18 cellular contexts compared by ENCODE assay signal in genomic region chr15:38624248-38625214, GRCh38. TPM values are rescaled to one million over a fixed set of nuclear protein-coding genes. Genes with fewer than 3 reads are reported as not detected.
DNase-seq lines count a peak whose midpoint lies in the region; ATAC-seq, FAIRE-seq and TF ChIP-seq lines count a peak whose summit lies in the region.
"Had no signal": no experiment of that assay in that cellular context is flagged by ENCODE, and none has a peak within 500 bp of the region (broad histone marks: within the 10 kb centered on the region; RNA-seq: fewer than 3 reads in every experiment).

No MANE protein-coding gene starts in this region.

- no peak overlapping the region for H2AFZ ChIP-seq in GM12878 (ENCODE audit: control insufficient read depth, low read depth, low read length)
- H2AFZ ChIP-seq in PC-3 (ENCODE audit: low read length): no peak overlapping the region

- SMC1A ChIA-PET in GM12878 (lab: Charles Lee; ENCODE audit: uncharacterized antibody, unreplicated experiment): interaction anchor here (0.9 to 42.6 kb wide), 13 partner anchors 7 to 72 kb away, joined by 3 to 1803 read pairs (median 14); partner anchors contain the start of gene RASGRP1

- H3K79me2 ChIP-seq in GM12878 (ENCODE audit: control insufficient read depth, insufficient read depth, low read length) (no peaks in the 10 kb centered on the region), PC-3 (ENCODE audit: low read length) (no peaks in the 10 kb centered on the region)

- no peak for TF ChIP-seq EP300 in GM12878 (IDR thresholded peaks at IDR 0.05; ENCODE audit: borderline replicate concordance in 1 of 2, control insufficient read depth in 1 of 2, low read depth in 2 of 2, low read length in 2 of 2)

- TF ChIP-seq RAD21 in GM12878 (IDR thresholded peaks at IDR 0.05; ENCODE audit: insufficient read depth, low read depth, low read length): no peak

- RAD21 ChIA-PET in GM12878 (lab: Charles Lee; ENCODE audit: unreplicated experiment): interaction anchor here (0.7 to 27.0 kb wide), 16 partner anchors 8 to 184 kb away, joined by 3 to 737 read pairs (median 8); partner anchors contain the start of gene RASGRP1

- peak; percentile 10 for TF ChIP-seq CTCF in GM12864 (IDR thresholded peaks at IDR 0.05; ENCODE audit: low read depth, low read length, missing control alignments)
- 0 out of 6 replicates have a peak, but pooled peaks of 1 of the 3 experiments have one; percentile 3 for TF ChIP-seq CTCF in GM12878 (IDR thresholded peaks at IDR 0.05 in 2 of 3, conservative IDR thresholded peaks at IDR 0.05 in 1 of 3; ENCODE audit: control insufficient read depth in 2 of 3, extremely low read depth in 1 of 3, insufficient read depth in 1 of 3, low read depth in 3 of 3, low read length in 3 of 3)
- no peak for TF ChIP-seq CTCF in left lung (IDR thresholded peaks at IDR 0.05)
- TF ChIP-seq CTCF in PC-3 (conservative IDR thresholded peaks at IDR 0.05; ENCODE audit: low read depth, low read length): no peak
- TF ChIP-seq CTCF in vagina (IDR thresholded peaks at IDR 0.05): no peak

- POLR2A ChIA-PET in GM12878 (lab: Charles Lee) (interaction anchor here (0.7 to 19.6 kb wide), 18 partner anchors 10 to 72 kb away, joined by 3 to 310 read pairs (median 9); partner anchors contain the start of gene RASGRP1), PC-3 (lab: Charles Lee; ENCODE audit: unreplicated experiment) (no interaction called here)

- no peaks in the 10 kb centered on the region for H3K9me2 ChIP-seq in PC-3 (replicated peaks; ENCODE audit: low read length)

- H3K4me2 ChIP-seq in GM12878 (ENCODE audit: control insufficient read depth, insufficient read depth): no peak overlapping the region
- H3K4me2 ChIP-seq in PC-3 (ENCODE audit: low read length): no peak overlapping the region

- intact Hi-C loops in GM12878 (cut with micrococcal nuclease; ENCODE audit: unreplicated experiment): no loop called here
- intact Hi-C loops in left lung (cut with DNase I): no loop called here
- intact Hi-C loops in PC-3 (cut with micrococcal nuclease): no loop called here
- intact Hi-C loops in vagina (cut with DNase I): no loop called here

- H3K36me3 ChIP-seq in GM12878 (ENCODE audit: control insufficient read depth in 2 of 2, insufficient read depth in 2 of 2, low read length in 1 of 2): no peaks in the 10 kb centered on the region
- no peaks in the 10 kb centered on the region for H3K36me3 ChIP-seq in left lung
- H3K36me3 ChIP-seq in PC-3 (ENCODE audit: low read depth, low read length): no peaks in the 10 kb centered on the region
- H3K36me3 ChIP-seq in vagina: no peaks in the 10 kb centered on the region
- H3K36me3 ChIP-seq: esophagus squamous epithelium had no signal

- 32% methylated on average over 8 of the region's 8 CpGs for WGBS in GM12878 (ENCODE audit: insufficient coverage, insufficient replicate concordance, low lambda C conversion rate, missing lambda C conversion rate)

- H3K4me1 ChIP-seq in GM12878 (ENCODE audit: control insufficient read depth, insufficient read depth, low read length): no peaks in the 10 kb centered on the region
- peaks cover 4 to 5% of the 10 kb centered on the region in 2 donors for H3K4me1 ChIP-seq in left lung
- no peaks in the 10 kb centered on the region for H3K4me1 ChIP-seq in PC-3 (ENCODE audit: insufficient read depth, low read length)
- no peaks in the 10 kb centered on the region for H3K4me1 ChIP-seq in vagina
- H3K4me1 ChIP-seq: psoas muscle had no signal

- ATAC-seq in GM19463 (IDR thresholded peaks at IDR 0.05; ENCODE audit: unreplicated experiment): peak; percentile 49
- ATAC-seq in GM12878: peak; percentile 33
- ATAC-seq in left lung: peak; percentile 54
- no peak for ATAC-seq in PC-3
- ATAC-seq: psoas muscle, SK-N-SH treated with all-trans-retinoic acid at 6 μM for 48 hours had no signal

- BruUV-seq in GM12878 (replicated peaks; lab: Mats Ljungman, UMichigan) (TSS peak; percentile 86), PC-3 (replicated peaks; lab: Mats Ljungman, UMichigan) (no TSS peak)

- H3K27me3 ChIP-seq in GM12878 (replicated peaks in 1 of 2; ENCODE audit: control insufficient read depth in 2 of 2, insufficient read depth in 2 of 2, low read length in 1 of 2) (no peaks in the 10 kb centered on the region), left lung (no peaks in the 10 kb centered on the region), PC-3 (ENCODE audit: low read length) (peaks cover 61% of the 10 kb centered on the region), vagina (no peaks in the 10 kb centered on the region)
- H3K27me3 ChIP-seq: esophagus squamous epithelium had no signal

- H3K9me3 ChIP-seq in GM12878 (replicated peaks; ENCODE audit: control insufficient read depth, insufficient read depth, low read length): no peaks in the 10 kb centered on the region
- H3K9me3 ChIP-seq in left lung: no peaks in the 10 kb centered on the region
- H3K9me3 ChIP-seq in PC-3 (ENCODE audit: low read length): no peaks in the 10 kb centered on the region
- H3K9me3 ChIP-seq in vagina: no peaks in the 10 kb centered on the region
- H3K9me3 ChIP-seq: esophagus squamous epithelium, psoas muscle had no signal

- no peak for FAIRE-seq in GM12878 (lab: Jason Lieb, UNC)
- FAIRE-seq: TTC549 had no signal

- H3F3A ChIP-seq in PC-3 (ENCODE audit: low read length, unreplicated experiment): no peaks in the 10 kb centered on the region

- H3K9ac ChIP-seq in GM12878 (ENCODE audit: control insufficient read depth, insufficient read depth, low read length): no peak overlapping the region
- H3K9ac ChIP-seq in PC-3 (ENCODE audit: low read length): no peak overlapping the region

- CTCF ChIA-PET in GM12878 (lab: Yijun Ruan, JAX): interaction anchor here (0.6 to 15.4 kb wide), 23 partner anchors 10 to 169 kb away, joined by 3 to 188 read pairs (median 4); partner anchors contain the start of gene RASGRP1
- CTCF ChIA-PET in PC-3 (lab: Charles Lee): interaction anchor here (0.5 to 0.6 kb wide), 2 partner anchors 14 to 643 kb away, joined by 3 read pairs; no protein-coding TSS in a partner anchor

- no peak for DNase-seq in GM12864 (ENCODE audit: low read depth)
- DNase-seq in GM12878 (ENCODE audit: low read depth, low spot score): no peak
- no peak for DNase-seq in left lung
- no peak for DNase-seq in dermis blood vessel endothelial cell
- DNase-seq in PC-3: no peak
- DNase-seq in cerebellar cortex (ENCODE audit: low spot score): no peak
- no peak for DNase-seq in vagina (ENCODE audit: extremely low spot score in 2 of 2)
- DNase-seq: activated CD4-positive, alpha-beta T cell treated with anti-CD3 and anti-CD28 coated beads, Interleukin-2, amount 50 U/mL, for 1 hour; activated T-cell treated with anti-CD3 and anti-CD28 coated beads, Interleukin-2, amount 50 U/mL, for 48 hours; amniotic stem cell; C1 segment of cervical spinal cord; esophagus squamous epithelium; NCI-H1048 had no signal

- TF ChIP-seq POLR2A in GM12878 (IDR thresholded peaks at IDR 0.05; ENCODE audit: low read depth, low read length): no peak
- no peak for TF ChIP-seq POLR2A in vagina (IDR thresholded peaks at IDR 0.05)

- in situ Hi-C loops in GM12878 (cut with MboI): no loop called here

- H4K20me1 ChIP-seq in GM12878 (ENCODE audit: control insufficient read depth, insufficient read depth) (no peaks in the 10 kb centered on the region), PC-3 (ENCODE audit: low read length) (no peaks in the 10 kb centered on the region)

- no peak overlapping the region for H3K27ac ChIP-seq in GM12878 (ENCODE audit: control insufficient read depth, insufficient read depth)
- H3K27ac ChIP-seq in left lung: peak overlapping the region; percentile 40 to 81
- H3K27ac ChIP-seq in PC-3 (ENCODE audit: low read length): no peak overlapping the region
- H3K27ac ChIP-seq in vagina: no peak overlapping the region
- H3K27ac ChIP-seq: coronary artery, esophagus squamous epithelium, psoas muscle had no signal

- H3K4me3 ChIP-seq in GM12864 (ENCODE audit: low read depth, low read length) (no peak overlapping the region), GM12878 (no peak overlapping the region), left lung (no peak overlapping the region), PC-3 (ENCODE audit: low read length) (no peak overlapping the region), vagina (no peak overlapping the region)
- H3K4me3 ChIP-seq: coronary artery, esophagus squamous epithelium, psoas muscle had no signal

TF ChIP-seq in GM12878, 131 proteins besides CTCF, POLR2A, EP300 and RAD21 (continues in another document):
- peak; percentile 19; the same call in 1 of the 2 replicates for TF ChIP-seq RAD51 (IDR thresholded peaks at IDR 0.05)
- no peak for TF ChIP-seq FOS (IDR thresholded peaks at IDR 0.05; ENCODE audit: borderline replicate concordance, extremely low read depth, insufficient read length)
- TF ChIP-seq NFIC (IDR thresholded peaks at IDR 0.05; ENCODE audit: low read depth, low read length): no peak
- no peak for TF ChIP-seq POLR2AphosphoS5 (IDR thresholded peaks at IDR 0.05; ENCODE audit: low read length)
- no peak for TF ChIP-seq SUPT20H (IDR thresholded peaks at IDR 0.05; ENCODE audit: borderline replicate concordance, control insufficient read depth, low read depth, low read length)
- TF ChIP-seq NR2C2 (IDR thresholded peaks at IDR 0.05; ENCODE audit: borderline replicate concordance, control insufficient read depth, insufficient read length, low read depth): no peak

RNA-seq across cellular contexts. Expression of gene RASGRP1, which starts 59.9 kb away (rescaled TPM):
- total RNA-seq in GM12878 (2013; cell fraction: nucleolus; rRNA removed): 151 and 158 TPM in 2 replicates
- total RNA-seq in GM12878 (2014; rRNA removed) (27.4 and 31.3 TPM in 2 replicates), GM12878 (2014; rRNA removed; fragmentation: Illumina TruSeq; extraction: Trizol) (23.5 and 23.8 TPM in 2 replicates), GM12878 (2021) (25.5 and 29.3 TPM in 2 replicates), left lung (10 to 100 TPM in 1 of 2 donors, 1 to 10 TPM in 1; 3.3 to 19.2 TPM), dermis blood vessel endothelial cell (0.37 and 0.51 TPM in 2 replicates), PC-3 (2014; rRNA removed) (not detected in 2 replicates), vagina (8.8 TPM)
- 5.6 TPM for polyA plus RNA-seq in GM12878 (2011; ENCODE audit: low read depth)
- polyA plus RNA-seq in GM12878 (2011; rRNA removed) (234 and 259 TPM in 2 replicates), GM12878 (2014; fragmentation: Illumina TruSeq; extraction: Trizol) (26.0 and 32.7 TPM in 2 replicates), GM12878 (2014; fragmentation: Nextera tagmentation; extraction: Ambion mirVana) (1 to 10 TPM; 5.6 to 6.2 TPM), GM12878 (2014; rRNA removed) (17.0 and 18.3 TPM in 2 replicates), GM12878 (2016; fragmentation: Nextera tagmentation; extraction: Ambion mirVana) (10 to 100 TPM in 1 of 2 experiments, 1 to 10 TPM in 1; 9.9 to 13.3 TPM)
- polyA plus RNA-seq in GM12878 (2011; cell fraction: cytosol; rRNA removed): 137 and 158 TPM in 2 replicates
- 185 and 295 TPM in 2 replicates for polyA plus RNA-seq in GM12878 (2011; cell fraction: nucleus; rRNA removed)
- 5.8 and 12.5 TPM in 2 replicates for polyA plus RNA-seq in GM12878 (2012)
- polyA minus RNA-seq in GM12878 (2011; rRNA and poly(A)+ RNA removed): 397 and 409 TPM in 2 replicates
- 114 and 130 TPM in 2 replicates for polyA minus RNA-seq in GM12878 (2011; cell fraction: cytosol; rRNA and poly(A)+ RNA removed)
- polyA minus RNA-seq in GM12878 (2011; cell fraction: nucleus; rRNA and poly(A)+ RNA removed): 267 and 279 TPM in 2 replicates

Comparison
In these comparisons a context has a peak if more than half of its experiments do, and no peak if none do; other contexts are left out.
1. H3K27ac ChIP-seq: peak in left lung (2 of 2); none in GM12878 (single experiment), PC-3 (single experiment) and vagina (single experiment).